In the genomic region with DNA sequence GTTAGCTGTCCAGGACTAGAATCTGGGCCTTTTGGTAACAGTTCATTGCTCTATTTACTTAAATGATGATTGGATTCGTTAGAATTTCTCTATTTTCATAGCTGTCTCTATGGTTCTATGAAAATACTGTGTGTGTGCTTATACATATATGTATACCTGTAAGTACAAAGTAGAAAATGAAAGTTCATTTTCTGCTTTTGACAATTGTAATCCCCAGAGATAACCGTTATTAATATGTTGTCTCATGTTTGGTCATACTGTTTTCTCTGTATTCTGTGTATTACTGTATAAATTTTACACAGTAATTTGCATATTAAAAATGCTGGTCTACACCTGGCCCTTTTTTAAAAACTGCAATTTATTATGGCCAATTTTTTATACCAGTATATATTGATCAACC, we compare ENCODE assay signal across 20 cellular contexts. TPM values are rescaled to one million over a fixed set of nuclear protein-coding genes. Genes with fewer than 3 reads are reported as not detected.
A peak's percentile ranks its signal among the peaks of the same experiment; 100 is the strongest.
DNase-seq lines count a peak whose midpoint lies in the region; ATAC-seq and TF ChIP-seq lines count a peak whose summit lies in the region.
"Had no signal": no experiment of that assay in that cellular context is flagged by ENCODE, and none has a peak within 500 bp of the region (broad histone marks: within the 10 kb centered on the region; RNA-seq: fewer than 3 reads in every experiment).

No MANE protein-coding gene starts in this region.

- ATAC-seq in GM18499 (IDR thresholded peaks at IDR 0.05; ENCODE audit: insufficient read depth, unreplicated experiment) = peak; percentile 92
- peak; percentile 83 for ATAC-seq in GM19395 (IDR thresholded peaks at IDR 0.05; ENCODE audit: unreplicated experiment)
- ATAC-seq in HG02759 (IDR thresholded peaks at IDR 0.05; ENCODE audit: unreplicated experiment) = peak; percentile 78
- ATAC-seq in HG03378 (IDR thresholded peaks at IDR 0.05; ENCODE audit: unreplicated experiment) = peak; percentile 88
- ATAC-seq in omental fat pad (ENCODE audit: low FRiP score) = no peak
- ATAC-seq: HepG2, left lobe of liver, right cardiac atrium had no signal

- DNase-seq in DMS79 (lab: John Stamatoyannopoulos, UW) = no peak
- DNase-seq in omental fat pad (ENCODE audit: low spot score) = no peak
- no peak for DNase-seq in activated naive CD4-positive, alpha-beta T cell treated with Interleukin-2 at 50 U/mL for 16 hours
- no peak for DNase-seq in NCI-H1694 (lab: John Stamatoyannopoulos, UW)
- DNase-seq: ACHN; activated gamma-delta T cell treated with Interleukin-2 at 50 U/mL for 16 hours; aorta; CD4-positive, alpha-beta memory T cell; H7; NCI-H187 treated with DMSO at 0.1 percent for 48 hours; NCI-H510A; nucleus accumbens; right cardiac atrium; SHP77 treated with DMSO at 0.1 percent for 48 hours had no signal

- no peak for TF ChIP-seq CTCF in omental fat pad (IDR thresholded peaks at IDR 0.05)

RNA-seq across cellular contexts. Expression of a gene that starts 55.4 kb away (rescaled TPM):
- 10 to 100 TPM; 18.3 to 30.6 (median 30.1) TPM for total RNA-seq in omental fat pad
